In genomic region chr4:88597970-88598369, GRCh38 we compare ENCODE assay signal across 18 cellular contexts. TPM values are rescaled to one million over a fixed set of nuclear protein-coding genes. Genes with fewer than 3 reads are reported as not detected.
DNase-seq lines count a peak whose midpoint lies in the region; TF ChIP-seq lines count a peak whose summit lies in the region.
"Had no signal": no experiment of that assay in that cellular context is flagged by ENCODE, and none has a peak within 500 bp of the region (broad histone marks: within the 10 kb centered on the region; RNA-seq: fewer than 3 reads in every experiment).

No MANE protein-coding gene starts in this region.

- intact Hi-C loops in left ventricle myocardium inferior (cut with micrococcal nuclease) = no loop called here
- intact Hi-C loops in sigmoid colon (cut with DNase I) = no loop called here
- intact Hi-C loops in posterior cingulate gyrus (cut with DNase I) = no loop called here

- H3K4me1 ChIP-seq in left ventricle myocardium inferior (peaks cover 82% of the 10 kb centered on the region), sigmoid colon (peaks cover 0 to 60% (median 45%) of the 10 kb centered on the region in 4 donors)

- TF ChIP-seq CTCF in left ventricle myocardium inferior (IDR thresholded peaks at IDR 0.05; ENCODE audit: borderline replicate concordance) (no peak), sigmoid colon (IDR thresholded peaks at IDR 0.05) (no peak)

- H3K36me3 ChIP-seq in left ventricle myocardium inferior = peaks cover 17% of the 10 kb centered on the region
- peaks cover 0 to 15% (median 0%) of the 10 kb centered on the region in 4 donors for H3K36me3 ChIP-seq in sigmoid colon

- 52 to 74% methylated on average over 3 of the region's 3 CpGs for WGBS in sigmoid colon, 2 donors

- TF ChIP-seq POLR2A in sigmoid colon (IDR thresholded peaks at IDR 0.05) = no peak

- H3K4me3 ChIP-seq in left ventricle myocardium inferior (peak overlapping the region; percentile 8), sigmoid colon (no peak overlapping the region)
- H3K4me3 ChIP-seq: SK-N-MC, thoracic aorta had no signal

- no peaks in the 10 kb centered on the region for H3K9me3 ChIP-seq in left ventricle myocardium inferior (replicated peaks)
- no peaks in the 10 kb centered on the region for H3K9me3 ChIP-seq in sigmoid colon
- H3K9me3 ChIP-seq: thoracic aorta had no signal

- no peaks in the 10 kb centered on the region for H3K27me3 ChIP-seq in left ventricle myocardium inferior (ENCODE audit: low read depth)
- no peaks in the 10 kb centered on the region for H3K27me3 ChIP-seq in sigmoid colon

- peak; percentile 49 for DNase-seq in D341Med (ENCODE audit: low spot score)
- peak; percentile 9 for DNase-seq in NCI-H524 treated with DMSO at 0.1 percent for 48 hours (lab: John Stamatoyannopoulos, UW)
- no peak for DNase-seq in left ventricle myocardium inferior
- no peak for DNase-seq in sigmoid colon
- no peak for DNase-seq in posterior cingulate gyrus
- DNase-seq in EL = no peak
- no peak for DNase-seq in NCI-H345 (lab: John Stamatoyannopoulos, UW)
- DNase-seq: activated CD8-positive, alpha-beta T cell treated with anti-CD3 and anti-CD28 coated beads for 36 hours; activated T-cell treated with anti-CD3 and anti-CD28 coated beads, Interleukin-2, amount 50 U/mL, for 72 hours; DMS53; HCEC 1CT; hippocampal formation; NCI-H1105 treated with DMSO at 0.1 percent for 48 hours; NCI-H748 treated with DMSO at 0.1 percent for 48 hours; small intestine; stimulated activated CD4-positive, alpha-beta T cell treated with anti-CD3 and anti-CD28 coated beads, Interleukin-4, amount 100 ng/mL, for 4 hours had no signal

- H3K27ac ChIP-seq in left ventricle myocardium inferior (replicated peaks) (peak overlapping the region; percentile 69), sigmoid colon (peak overlapping the region in 3 of 4 donors; percentile 51 to 73 (median 70))
- H3K27ac ChIP-seq: SK-N-MC, thoracic aorta had no signal

- TF ChIP-seq EP300 in sigmoid colon (IDR thresholded peaks at IDR 0.05) = no peak

RNA-seq across cellular contexts. Expression of gene HERC3, which starts 5.7 kb away (rescaled TPM):
- total RNA-seq in left ventricle myocardium inferior (56.8 TPM), sigmoid colon (10 to 100 TPM; 34.6 to 44.9 (median 36.3) TPM)
- 10 to 100 TPM; 12.2 to 15.3 (median 13.8) TPM for polyA plus RNA-seq in sigmoid colon

Comparison
In these comparisons a context has a peak if more than half of its experiments do, and no peak if none do; other contexts are left out.
1. DNase-seq: peak in D341Med (single experiment) and NCI-H524 treated with DMSO at 0.1 percent for 48 hours (single experiment); none in left ventricle myocardium inferior (single experiment), sigmoid colon (single experiment), posterior cingulate gyrus (0 of 10), EL (single experiment) and NCI-H345 (single experiment).